ENCODE assay signal across 8 cellular contexts in genomic region chr5:132228241-132229035, GRCh38. TPM values are rescaled to one million over a fixed set of nuclear protein-coding genes. Genes with fewer than 3 reads are reported as not detected.
DNase-seq lines count a peak whose midpoint lies in the region; ATAC-seq, FAIRE-seq and TF ChIP-seq lines count a peak whose summit lies in the region.

No MANE protein-coding gene starts in this region.

- H3K9me3 Mint-ChIP-seq in activated T-helper 17 cell treated with anti-CD3 and anti-CD28 coated beads, Interleukin-2, amount 50 U/mL, for 72 hours: no peaks in the 10 kb centered on the region

- peak overlapping the region; percentile 96 for H3K4me2 ChIP-seq in smooth muscle cell

- H3K4me3 Mint-ChIP-seq in activated T-helper 17 cell treated with anti-CD3 and anti-CD28 coated beads, Interleukin-2, amount 50 U/mL, for 72 hours: peak overlapping the region; percentile 50

- CTCF ChIA-PET in HEK293T (lab: Yijun Ruan, JAX): interaction anchor here (0.9 to 5.6 kb wide), 3 partner anchors 9 to 13 kb away, joined by 3 to 30 read pairs (median 10); no protein-coding TSS in a partner anchor

- DNase-seq in HEK293T (ENCODE audit: extremely low spot score) (no peak), smooth muscle cell (lab: John Stamatoyannopoulos, UW; ENCODE audit: unreplicated experiment) (no peak), HTR-8/SVneo (ENCODE audit: insufficient read length, low spot score) (no peak), DMS53 treated with DMSO at 0.1 percent for 48 hours (lab: John Stamatoyannopoulos, UW; ENCODE audit: unreplicated experiment) (no peak)
- no peak for DNase-seq in stimulated activated CD4-positive, alpha-beta T cell treated with anti-CD3 and anti-CD28 coated beads, Interleukin-12 subunit alpha, Interleukin-12 subunit beta, amount 100 ng/mL, for 4 hours

- H4K20me1 ChIP-seq in smooth muscle cell (ENCODE audit: low read depth): peaks cover 25% of the 10 kb centered on the region

- no peak for ATAC-seq in activated T-helper 17 cell treated with anti-CD3 and anti-CD28 coated beads, Interleukin-2, amount 50 U/mL, for 72 hours (replicated peaks)
- ATAC-seq in HG03571 (IDR thresholded peaks at IDR 0.05; ENCODE audit: unreplicated experiment): no peak

- H3K4me3 ChIP-seq in iPS-18a (ENCODE audit: low read length) (peak overlapping the region; percentile 52), smooth muscle cell (peak overlapping the region; percentile 78)

- peak overlapping the region; percentile 34 for H3K27ac Mint-ChIP-seq in activated T-helper 17 cell treated with anti-CD3 and anti-CD28 coated beads, Interleukin-2, amount 50 U/mL, for 72 hours

- peaks cover 8% of the 10 kb centered on the region for H3K4me1 Mint-ChIP-seq in activated T-helper 17 cell treated with anti-CD3 and anti-CD28 coated beads, Interleukin-2, amount 50 U/mL, for 72 hours

- peaks cover 17% of the 10 kb centered on the region for H3K27me3 Mint-ChIP-seq in activated T-helper 17 cell treated with anti-CD3 and anti-CD28 coated beads, Interleukin-2, amount 50 U/mL, for 72 hours

- H3K27me3 ChIP-seq in iPS-18a (ENCODE audit: control insufficient read depth, insufficient read depth, low read length) (peaks cover 33% of the 10 kb centered on the region), smooth muscle cell (ENCODE audit: low read depth) (no peaks in the 10 kb centered on the region)

- no peak overlapping the region for H3K27ac ChIP-seq in iPS-18a (ENCODE audit: low read length)
- peak overlapping the region; percentile 98 for H3K27ac ChIP-seq in smooth muscle cell (ENCODE audit: low read depth)

- no peak for TF ChIP-seq CTCF in smooth muscle cell (IDR thresholded peaks at IDR 0.05; ENCODE audit: borderline replicate concordance, insufficient read depth, poor library complexity, severe bottlenecking)

- POLR2A ChIA-PET in HEK293T (lab: Yijun Ruan, JAX): interaction anchor here (0.9 to 1.7 kb wide), 10 partner anchors 10 to 262 kb away, joined by 3 to 14 read pairs (median 5); partner anchors contain the start of genes IRF1, SLC22A4 and SLC22A5

- no peak for FAIRE-seq in HTR-8/SVneo (lab: Jason Lieb, UNC)

- no peaks in the 10 kb centered on the region for H3K36me3 Mint-ChIP-seq in activated T-helper 17 cell treated with anti-CD3 and anti-CD28 coated beads, Interleukin-2, amount 50 U/mL, for 72 hours (ENCODE audit: low read depth)

- H3F3A ChIP-seq in smooth muscle cell (ENCODE audit: low read depth): peaks cover 32% of the 10 kb centered on the region

- WGBS in smooth muscle cell (ENCODE audit: low lambda C conversion rate): 69% methylated on average over 24 of the region's 27 CpGs

- H3K79me2 ChIP-seq in smooth muscle cell (ENCODE audit: low read depth): peaks cover 22% of the 10 kb centered on the region

- H3K36me3 ChIP-seq in iPS-18a (ENCODE audit: control insufficient read depth, low read depth, low read length): no peaks in the 10 kb centered on the region
- H3K36me3 ChIP-seq in smooth muscle cell (ENCODE audit: low read depth): no peaks in the 10 kb centered on the region

- H3K9ac ChIP-seq in iPS-18a (ENCODE audit: low read length) (no peak overlapping the region), smooth muscle cell (ENCODE audit: low read depth) (peak overlapping the region; percentile 96)

- no peaks in the 10 kb centered on the region for H3K9me3 ChIP-seq in iPS-18a (ENCODE audit: control insufficient read depth, low read depth, low read length)
- H3K9me3 ChIP-seq in smooth muscle cell (replicated peaks; ENCODE audit: low read depth): no peaks in the 10 kb centered on the region

- H3K4me1 ChIP-seq in iPS-18a (ENCODE audit: control insufficient read depth, low read depth, low read length): no peaks in the 10 kb centered on the region
- H3K4me1 ChIP-seq in smooth muscle cell (ENCODE audit: low read depth): peaks cover 5% of the 10 kb centered on the region

- H2AFZ ChIP-seq in smooth muscle cell (ENCODE audit: low read depth): peak overlapping the region; percentile 53

TF ChIP-seq in HEK293T, 16 proteins besides CTCF, POLR2A, EP300 and RAD21:
- TF ChIP-seq L3MBTL2 (conservative IDR thresholded peaks at IDR 0.05) (0 out of 2 replicates have a peak, but pooled peaks have one; percentile 7), FOXM1 (IDR thresholded peaks at IDR 0.05; ENCODE audit: borderline replicate concordance) (no peak), ELF4 (IDR thresholded peaks at IDR 0.05) (no peak), SP1 (IDR thresholded peaks at IDR 0.05) (no peak), TARDBP (IDR thresholded peaks at IDR 0.05) (no peak), NFRKB (IDR thresholded peaks at IDR 0.05) (no peak), CTBP1 (IDR thresholded peaks at IDR 0.05; ENCODE audit: borderline replicate concordance) (no peak)

RNA-seq across cellular contexts. Expression of gene P4HA2, which starts 0.8 kb away (rescaled TPM):
- total RNA-seq in activated T-helper 17 cell treated with anti-CD3 and anti-CD28 coated beads, Interleukin-2, amount 50 U/mL, for 72 hours: 10 to 100 TPM in 1 of 2 donors, 1 to 10 TPM in 1; 8.4 to 22.9 TPM
- 352 and 482 TPM in 2 replicates for total RNA-seq in smooth muscle cell
- polyA plus RNA-seq in smooth muscle cell: 500 and 707 TPM in 2 replicates

RNA-seq across cellular contexts. Expression of gene PDLIM4, which starts 29.1 kb away (rescaled TPM):
- not detected for total RNA-seq in activated T-helper 17 cell treated with anti-CD3 and anti-CD28 coated beads, Interleukin-2, amount 50 U/mL, for 72 hours
- 77.4 and 93.8 TPM in 2 replicates for total RNA-seq in smooth muscle cell
- 275 and 338 TPM in 2 replicates for polyA plus RNA-seq in smooth muscle cell

Comparison
In these comparisons a context has a peak if more than half of its experiments do, and no peak if none do; other contexts are left out.
1. RNA of gene P4HA2, which starts 0.8 kb away (total RNA-seq): 352 to 482 TPM in smooth muscle cell; 8.4 to 22.9 TPM in activated T-helper 17 cell treated with anti-CD3 and anti-CD28 coated beads, Interleukin-2, amount 50 U/mL, for 72 hours; every median in the first group is over 10 times any median in the second.
2. RNA of gene PDLIM4, which starts 29.1 kb away (total RNA-seq): 77.4 to 93.8 TPM in smooth muscle cell; not detected in activated T-helper 17 cell treated with anti-CD3 and anti-CD28 coated beads, Interleukin-2, amount 50 U/mL, for 72 hours; every median in the first group is over 10 times any median in the second.